1 cellular context compared by ENCODE assay signal in genomic region chr22:37898441-37899181, GRCh38.
A peak's percentile ranks its signal among the peaks of the same experiment; 100 is the strongest.
TF ChIP-seq lines count a peak whose summit lies in the region.

No MANE protein-coding gene starts in this region.

TF ChIP-seq in H1, 55 proteins besides CTCF, POLR2A, EP300 and RAD21:
- TF ChIP-seq BCL11A (IDR thresholded peaks at IDR 0.05; ENCODE audit: low read depth in 2 of 2, low read length in 2 of 2) (no peak), SAP30 (IDR thresholded peaks at IDR 0.05; ENCODE audit: insufficient read depth, insufficient replicate concordance, low read length) (no peak), ZNF274 (IDR thresholded peaks at IDR 0.05; ENCODE audit: borderline replicate concordance, extremely low read depth, low read length) (no peak), RNF2 (IDR thresholded peaks at IDR 0.05; ENCODE audit: borderline replicate concordance, low read depth, low read length, missing control alignments, poor library complexity, severe bottlenecking) (no peak), FOSL1 (IDR thresholded peaks at IDR 0.05; ENCODE audit: insufficient read depth, low read depth, low read length) (no peak), YY1 (IDR thresholded peaks at IDR 0.05; ENCODE audit: low read depth, low read length) (peak; percentile 41; the same call in 1 of the 2 replicates), KDM5A (IDR thresholded peaks at IDR 0.05; ENCODE audit: low read length) (no peak), TEAD4 (IDR thresholded peaks at IDR 0.05; ENCODE audit: low read depth, low read length) (peak; percentile 72), SP1 (IDR thresholded peaks at IDR 0.05; ENCODE audit: low read depth, low read length) (no peak)
- TF ChIP-seq, protein P1, sequence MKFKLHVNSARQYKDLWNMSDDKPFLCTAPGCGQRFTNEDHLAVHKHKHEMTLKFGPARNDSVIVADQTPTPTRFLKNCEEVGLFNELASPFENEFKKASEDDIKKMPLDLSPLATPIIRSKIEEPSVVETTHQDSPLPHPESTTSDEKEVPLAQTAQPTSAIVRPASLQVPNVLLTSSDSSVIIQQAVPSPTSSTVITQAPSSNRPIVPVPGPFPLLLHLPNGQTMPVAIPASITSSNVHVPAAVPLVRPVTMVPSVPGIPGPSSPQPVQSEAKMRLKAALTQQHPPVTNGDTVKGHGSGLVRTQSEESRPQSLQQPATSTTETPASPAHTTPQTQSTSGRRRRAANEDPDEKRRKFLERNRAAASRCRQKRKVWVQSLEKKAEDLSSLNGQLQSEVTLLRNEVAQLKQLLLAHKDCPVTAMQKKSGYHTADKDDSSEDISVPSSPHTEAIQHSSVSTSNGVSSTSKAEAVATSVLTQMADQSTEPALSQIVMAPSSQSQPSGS (IDR thresholded peaks at IDR 0.05; ENCODE audit: low read length), result no peak
- TF ChIP-seq, protein P2, sequence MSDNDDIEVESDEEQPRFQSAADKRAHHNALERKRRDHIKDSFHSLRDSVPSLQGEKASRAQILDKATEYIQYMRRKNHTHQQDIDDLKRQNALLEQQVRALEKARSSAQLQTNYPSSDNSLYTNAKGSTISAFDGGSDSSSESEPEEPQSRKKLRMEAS (IDR thresholded peaks at IDR 0.05), result peak; percentile 11; the same call in 1 of the 2 replicates
